Comparison of ENCODE assay signal across 22 cellular contexts in the genomic region with DNA sequence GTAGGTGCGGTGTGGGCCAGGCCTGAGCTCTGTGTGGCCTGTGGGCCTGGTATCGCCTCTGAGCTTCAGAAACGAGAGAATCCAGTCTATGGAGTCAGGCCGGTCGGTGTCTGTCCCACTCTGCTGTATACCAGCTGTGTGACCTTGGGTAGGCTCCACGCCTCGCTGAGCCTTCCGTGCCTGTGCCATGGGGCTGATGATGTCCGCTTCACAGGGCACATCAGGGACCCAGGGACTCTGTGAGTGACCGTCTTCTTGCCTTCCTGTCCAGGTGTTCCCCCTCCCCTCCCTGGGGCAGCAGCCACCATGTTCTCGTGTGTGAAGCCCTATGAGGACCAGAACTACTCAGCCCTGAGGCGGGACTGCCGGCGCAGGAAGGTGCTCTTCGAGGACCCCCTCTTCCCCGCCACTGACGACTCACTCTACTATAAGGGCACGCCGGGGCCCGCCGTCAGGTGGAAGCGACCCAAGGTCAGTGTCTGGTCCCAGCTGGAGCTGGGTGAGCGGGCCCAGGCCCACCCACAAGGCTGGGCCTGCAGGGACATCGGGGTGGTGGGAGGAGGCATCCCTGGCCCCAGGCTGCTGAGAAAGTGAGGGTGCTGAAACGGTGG. TPM values are rescaled to one million over a fixed set of nuclear protein-coding genes. Genes with fewer than 3 reads are reported as not detected.
DNase-seq lines count a peak whose midpoint lies in the region; ATAC-seq and TF ChIP-seq lines count a peak whose summit lies in the region.
"Had no signal": no experiment of that assay in that cellular context is flagged by ENCODE, and none has a peak within 500 bp of the region (broad histone marks: within the 10 kb centered on the region; RNA-seq: fewer than 3 reads in every experiment).

No MANE protein-coding gene starts in this region.

- H3K4me3 Mint-ChIP-seq in activated CD8-positive, alpha-beta T cell treated with anti-CD3 and anti-CD28 coated beads, Interleukin-2, amount 10 ng/mL, durations not matched to agents 7 days and 5 days = no peak overlapping the region
- no peak overlapping the region for H3K4me3 Mint-ChIP-seq in activated CD8-positive, alpha-beta T cell treated with anti-CD3 and anti-CD28 coated beads for 36 hours
- H3K4me3 Mint-ChIP-seq: CD4-positive, CD25-positive, alpha-beta regulatory T cell; HFFc6; neural crest cell had no signal

- ATAC-seq in activated CD8-positive, alpha-beta T cell treated with anti-CD3 and anti-CD28 coated beads, Interleukin-2, amount 10 ng/mL, durations not matched to agents 7 days and 5 days = no peak
- ATAC-seq in activated CD8-positive, alpha-beta T cell treated with anti-CD3 and anti-CD28 coated beads for 36 hours = no peak
- no peak for ATAC-seq in lower lobe of right lung
- ATAC-seq in HG03039 (IDR thresholded peaks at IDR 0.05; ENCODE audit: unreplicated experiment) = no peak
- ATAC-seq: foreskin keratinocyte had no signal

- no peak for DNase-seq in activated CD8-positive, alpha-beta T cell treated with anti-CD3 and anti-CD28 coated beads, Interleukin-2, amount 10 ng/mL, durations not matched to agents 7 days and 5 days
- no peak for DNase-seq in activated CD8-positive, alpha-beta T cell treated with anti-CD3 and anti-CD28 coated beads for 36 hours
- DNase-seq in WERI-Rb-1 = peak; percentile 4
- peak; percentile 36 for DNase-seq in lower lobe of right lung
- DNase-seq in suprapubic skin (ENCODE audit: low spot score in 2 of 2) = peak; percentile 59 to 74
- DNase-seq in NCI-H1694 (lab: John Stamatoyannopoulos, UW) = no peak
- no peak for DNase-seq in substantia nigra (lab: John Stamatoyannopoulos, UW)
- DNase-seq: activated CD4-positive, alpha-beta T cell treated with anti-CD3 and anti-CD28 coated beads for 1 hour; activated T-cell treated with anti-CD3 and anti-CD28 coated beads for 4 hours; CD4-positive, CD25-positive, alpha-beta regulatory T cell; DND-41; foreskin keratinocyte; HFFc6; mammary epithelial cell; NCI-H187; stimulated activated CD4-positive, alpha-beta T cell treated with anti-CD3 and anti-CD28 coated beads, Interleukin-4, amount 100 ng/mL, for 24 hours; stimulated activated CD8-positive, alpha-beta memory T cell treated with anti-CD3 and anti-CD28 coated beads, Interleukin-4, amount 100 ng/mL, for 48 hours had no signal

- H3K9me3 ChIP-seq in WERI-Rb-1 (ENCODE audit: severe bottlenecking) (no peaks in the 10 kb centered on the region), lower lobe of right lung (no peaks in the 10 kb centered on the region), suprapubic skin (no peaks in the 10 kb centered on the region)
- H3K9me3 ChIP-seq: SJSA1 had no signal

- no peak for TF ChIP-seq CTCF in activated CD8-positive, alpha-beta T cell treated with anti-CD3 and anti-CD28 coated beads for 36 hours (IDR thresholded peaks at IDR 0.05)
- TF ChIP-seq CTCF in WERI-Rb-1 (IDR thresholded peaks at IDR 0.05; ENCODE audit: low read depth, low read length) = no peak
- no peak for TF ChIP-seq CTCF in lower lobe of right lung (IDR thresholded peaks at IDR 0.05)
- no peak for TF ChIP-seq CTCF in suprapubic skin (IDR thresholded peaks at IDR 0.05)

- H3K4me1 ChIP-seq in lower lobe of right lung (peaks cover 16% of the 10 kb centered on the region), suprapubic skin (peaks cover 39% of the 10 kb centered on the region)
- H3K4me1 ChIP-seq: foreskin keratinocyte had no signal

- peaks cover 30% of the 10 kb centered on the region for H3K4me1 Mint-ChIP-seq in activated CD8-positive, alpha-beta T cell treated with anti-CD3 and anti-CD28 coated beads, Interleukin-2, amount 10 ng/mL, durations not matched to agents 7 days and 5 days (ENCODE audit: low read depth)
- H3K4me1 Mint-ChIP-seq in activated CD8-positive, alpha-beta T cell treated with anti-CD3 and anti-CD28 coated beads for 36 hours (ENCODE audit: low read depth) = peaks cover 17% of the 10 kb centered on the region

- H3K36me3 ChIP-seq in WERI-Rb-1 (no peaks in the 10 kb centered on the region), lower lobe of right lung (no peaks in the 10 kb centered on the region), suprapubic skin (no peaks in the 10 kb centered on the region)

- H3K27me3 ChIP-seq in WERI-Rb-1 (ENCODE audit: insufficient read depth, low read depth, severe bottlenecking) = no peaks in the 10 kb centered on the region
- no peaks in the 10 kb centered on the region for H3K27me3 ChIP-seq in lower lobe of right lung (ENCODE audit: low read depth)
- no peaks in the 10 kb centered on the region for H3K27me3 ChIP-seq in suprapubic skin
- H3K27me3 ChIP-seq: foreskin keratinocyte, SJSA1 had no signal

- no peak overlapping the region for H3K4me3 ChIP-seq in WERI-Rb-1 (ENCODE audit: low read depth, low read length)
- H3K4me3 ChIP-seq in lower lobe of right lung = no peak overlapping the region
- H3K4me3 ChIP-seq in suprapubic skin = no peak overlapping the region
- H3K4me3 ChIP-seq: SJSA1 had no signal

- peak overlapping the region; percentile 26 for H3K27ac Mint-ChIP-seq in activated CD8-positive, alpha-beta T cell treated with anti-CD3 and anti-CD28 coated beads, Interleukin-2, amount 10 ng/mL, durations not matched to agents 7 days and 5 days
- H3K27ac Mint-ChIP-seq in activated CD8-positive, alpha-beta T cell treated with anti-CD3 and anti-CD28 coated beads for 36 hours = no peak overlapping the region
- H3K27ac Mint-ChIP-seq: HFFc6 had no signal

- H3K27me3 Mint-ChIP-seq in activated CD8-positive, alpha-beta T cell treated with anti-CD3 and anti-CD28 coated beads, Interleukin-2, amount 10 ng/mL, durations not matched to agents 7 days and 5 days (ENCODE audit: low read depth) = no peaks in the 10 kb centered on the region
- H3K27me3 Mint-ChIP-seq in activated CD8-positive, alpha-beta T cell treated with anti-CD3 and anti-CD28 coated beads for 36 hours = no peaks in the 10 kb centered on the region
- H3K27me3 Mint-ChIP-seq: CD4-positive, CD25-positive, alpha-beta regulatory T cell had no signal

- TF ChIP-seq EP300 in suprapubic skin (IDR thresholded peaks at IDR 0.05) = no peak

- no peaks in the 10 kb centered on the region for H3K9me3 Mint-ChIP-seq in activated CD8-positive, alpha-beta T cell treated with anti-CD3 and anti-CD28 coated beads, Interleukin-2, amount 10 ng/mL, durations not matched to agents 7 days and 5 days (ENCODE audit: insufficient read depth)
- H3K9me3 Mint-ChIP-seq in activated CD8-positive, alpha-beta T cell treated with anti-CD3 and anti-CD28 coated beads for 36 hours = no peaks in the 10 kb centered on the region
- H3K9me3 Mint-ChIP-seq: HFFc6, neural crest cell had no signal

- no peak for TF ChIP-seq POLR2A in suprapubic skin (IDR thresholded peaks at IDR 0.05)

- H3K36me3 Mint-ChIP-seq in activated CD8-positive, alpha-beta T cell treated with anti-CD3 and anti-CD28 coated beads, Interleukin-2, amount 10 ng/mL, durations not matched to agents 7 days and 5 days (ENCODE audit: low read depth) = no peaks in the 10 kb centered on the region
- no peaks in the 10 kb centered on the region for H3K36me3 Mint-ChIP-seq in activated CD8-positive, alpha-beta T cell treated with anti-CD3 and anti-CD28 coated beads for 36 hours (ENCODE audit: low read depth)
- H3K36me3 Mint-ChIP-seq: CD4-positive, CD25-positive, alpha-beta regulatory T cell had no signal

- intact Hi-C loops in activated CD8-positive, alpha-beta T cell treated with anti-CD3 and anti-CD28 coated beads for 36 hours (cut with micrococcal nuclease) = no loop called here
- intact Hi-C loops in lower lobe of right lung (cut with DNase I) = no loop called here

- CTCF ChIA-PET in activated CD8-positive, alpha-beta T cell treated with anti-CD3 and anti-CD28 coated beads, Interleukin-2, amount 10 ng/mL, durations not matched to agents 7 days and 5 days (lab: Charles Lee) = no interaction called here
- CTCF ChIA-PET in activated CD8-positive, alpha-beta T cell treated with anti-CD3 and anti-CD28 coated beads for 36 hours (lab: Charles Lee) = no interaction called here

- no peak overlapping the region for H3K27ac ChIP-seq in WERI-Rb-1
- no peak overlapping the region for H3K27ac ChIP-seq in lower lobe of right lung
- no peak overlapping the region for H3K27ac ChIP-seq in suprapubic skin
- no peak overlapping the region for H3K27ac ChIP-seq in substantia nigra (ENCODE audit: low read depth, low read length, poor library complexity, severe bottlenecking)
- H3K27ac ChIP-seq: foreskin keratinocyte, SJSA1 had no signal

- 90% methylated on average over 8 of the region's 25 CpGs for WGBS in suprapubic skin

- POLR2A ChIA-PET in activated CD8-positive, alpha-beta T cell treated with anti-CD3 and anti-CD28 coated beads, Interleukin-2, amount 10 ng/mL, durations not matched to agents 7 days and 5 days (lab: Charles Lee) = no interaction called here
- POLR2A ChIA-PET in activated CD8-positive, alpha-beta T cell treated with anti-CD3 and anti-CD28 coated beads for 36 hours (lab: Charles Lee) = no interaction called here

RNA-seq across cellular contexts. Expression of gene CAPN5, which starts 17.9 kb away (rescaled TPM):
- total RNA-seq in activated CD8-positive, alpha-beta T cell treated with anti-CD3 and anti-CD28 coated beads, Interleukin-2, amount 10 ng/mL, durations not matched to agents 7 days and 5 days = 1 to 10 TPM; 1.0 to 1.4 TPM
- total RNA-seq in activated CD8-positive, alpha-beta T cell treated with anti-CD3 and anti-CD28 coated beads for 36 hours = 1 to 10 TPM; 1.6 to 2.2 TPM
- total RNA-seq in lower lobe of right lung (7.2 TPM), suprapubic skin (1 to 10 TPM in 3 of 4 donors, under 1 TPM in 1; 0.87 to 2.0 (median 1.1) TPM)

RNA-seq across cellular contexts. Expression of gene OMP, which starts 18.0 kb away (rescaled TPM):
- not detected for total RNA-seq in activated CD8-positive, alpha-beta T cell treated with anti-CD3 and anti-CD28 coated beads, Interleukin-2, amount 10 ng/mL, durations not matched to agents 7 days and 5 days
- total RNA-seq in activated CD8-positive, alpha-beta T cell treated with anti-CD3 and anti-CD28 coated beads for 36 hours = not detected
- not detected for total RNA-seq in lower lobe of right lung
- 1 to 10 TPM in 1 of 4 donors, not detected in 3; 9.6 TPM for total RNA-seq in suprapubic skin
- total RNA-seq: CD4-positive, CD25-positive, alpha-beta regulatory T cell; foreskin keratinocyte; M059J; mammary epithelial cell; NCI-H460; neural crest cell; SJSA1 had no signal

RNA-seq across cellular contexts. Expression of gene MYO7A, which starts 43.4 kb away (rescaled TPM):
- not detected for total RNA-seq in activated CD8-positive, alpha-beta T cell treated with anti-CD3 and anti-CD28 coated beads, Interleukin-2, amount 10 ng/mL, durations not matched to agents 7 days and 5 days
- under 1 TPM; 0.09 to 0.14 TPM for total RNA-seq in activated CD8-positive, alpha-beta T cell treated with anti-CD3 and anti-CD28 coated beads for 36 hours
- total RNA-seq in lower lobe of right lung (5.5 TPM), suprapubic skin (1 to 10 TPM in 3 of 4 donors, under 1 TPM in 1; 0.34 to 2.4 (median 2.0) TPM)
- total RNA-seq: M059J, SJSA1 had no signal

RNA-seq across cellular contexts. Expression of gene B3GNT6, which starts 50.5 kb away (rescaled TPM):
- total RNA-seq in activated CD8-positive, alpha-beta T cell treated with anti-CD3 and anti-CD28 coated beads, Interleukin-2, amount 10 ng/mL, durations not matched to agents 7 days and 5 days = not detected
- total RNA-seq in activated CD8-positive, alpha-beta T cell treated with anti-CD3 and anti-CD28 coated beads for 36 hours = not detected
- not detected for total RNA-seq in lower lobe of right lung
- total RNA-seq in suprapubic skin = not detected
- total RNA-seq: CD4-positive, CD25-positive, alpha-beta regulatory T cell; foreskin keratinocyte; HFFc6; M059J; mammary epithelial cell; NCI-H460; neural crest cell had no signal

Comparison
In these comparisons a context has a peak if more than half of its experiments do, and no peak if none do; other contexts are left out.
1. DNase-seq: peak in WERI-Rb-1 (single experiment), lower lobe of right lung (single experiment) and suprapubic skin (2 of 2); none in activated CD8-positive, alpha-beta T cell treated with anti-CD3 and anti-CD28 coated beads, Interleukin-2, amount 10 ng/mL, durations not matched to agents 7 days and 5 days (single experiment), activated CD8-positive, alpha-beta T cell treated with anti-CD3 and anti-CD28 coated beads for 36 hours (single experiment), NCI-H1694 (single experiment) and substantia nigra (0 of 49).